8 cellular contexts compared by ENCODE assay signal in genomic region chr4:38132140-38132673, GRCh38.
A peak's percentile ranks its signal among the peaks of the same experiment; 100 is the strongest.
DNase-seq lines count a peak whose midpoint lies in the region; ATAC-seq and TF ChIP-seq lines count a peak whose summit lies in the region.

No MANE protein-coding gene starts in this region.

- no peaks in the 10 kb centered on the region for H3K9me3 ChIP-seq in ovary

- DNase-seq in BJ (ENCODE audit: low read depth) (peak; percentile 84), HT-29 (ENCODE audit: low spot score) (peak; percentile 65), activated T-cell treated with anti-CD3 and anti-CD28 coated beads for 48 hours (ENCODE audit: low read depth) (peak; percentile 47), fibroblast of mammary gland (ENCODE audit: low read depth) (peak; percentile 100), ovary (peak; percentile 40 to 67 (median 54)), NCI-H82 (lab: John Stamatoyannopoulos, UW) (no peak)

- H3K27me3 ChIP-seq in BJ (ENCODE audit: control insufficient read depth, insufficient read depth, low read length): no peaks in the 10 kb centered on the region
- no peaks in the 10 kb centered on the region for H3K27me3 ChIP-seq in ovary

- H3K27ac ChIP-seq in ovary: peak overlapping the region in 1 of 2 donors; percentile 82
- peak overlapping the region; percentile 15 for H3K27ac ChIP-seq in temporal lobe (ENCODE audit: low read depth, low read length)

- TF ChIP-seq EP300 in ovary (IDR thresholded peaks at IDR 0.05): no peak

- no peak for TF ChIP-seq CTCF in BJ (IDR thresholded peaks at IDR 0.05; ENCODE audit: insufficient read depth, low read depth, low read length)
- no peak for TF ChIP-seq CTCF in fibroblast of mammary gland (conservative IDR thresholded peaks at IDR 0.05; ENCODE audit: control insufficient read depth, insufficient read depth, low read depth, low read length)
- TF ChIP-seq CTCF in ovary (IDR thresholded peaks at IDR 0.05): no peak

- POLR2A ChIA-PET in BJ (lab: Charles Lee): no interaction called here

- CTCF ChIA-PET in BJ (lab: Yijun Ruan, JAX): interaction anchor here (1.0 to 1.3 kb wide), 3 partner anchors 47 to 599 kb away, joined by 3 read pairs; no protein-coding TSS in a partner anchor

- 6 to 12% (median 7%) methylated on average over 8 of the region's 8 CpGs for WGBS in ovary, 3 donors

- H3K4me1 ChIP-seq in ovary (ENCODE audit: insufficient read depth): peaks cover 13% of the 10 kb centered on the region

- H3K4me3 ChIP-seq in BJ (ENCODE audit: low read depth, low read length) (no peak overlapping the region), fibroblast of mammary gland (ENCODE audit: control insufficient read depth, low read depth, low read length) (no peak overlapping the region), ovary (no peak overlapping the region)

- intact Hi-C loops in ovary (cut with DNase I): no loop called here

- no peak for TF ChIP-seq POLR2A in ovary (IDR thresholded peaks at IDR 0.05)

- peak; percentile 74 for ATAC-seq in GM21367 (IDR thresholded peaks at IDR 0.05; ENCODE audit: unreplicated experiment)

- H3K36me3 ChIP-seq in BJ (ENCODE audit: control insufficient read depth, insufficient read depth, low read length) (peaks cover 1% of the 10 kb centered on the region; the same call in 1 of the 2 replicates), ovary (no peaks in the 10 kb centered on the region)
